Comparison of ENCODE assay signal across 15 cellular contexts in the genomic region with DNA sequence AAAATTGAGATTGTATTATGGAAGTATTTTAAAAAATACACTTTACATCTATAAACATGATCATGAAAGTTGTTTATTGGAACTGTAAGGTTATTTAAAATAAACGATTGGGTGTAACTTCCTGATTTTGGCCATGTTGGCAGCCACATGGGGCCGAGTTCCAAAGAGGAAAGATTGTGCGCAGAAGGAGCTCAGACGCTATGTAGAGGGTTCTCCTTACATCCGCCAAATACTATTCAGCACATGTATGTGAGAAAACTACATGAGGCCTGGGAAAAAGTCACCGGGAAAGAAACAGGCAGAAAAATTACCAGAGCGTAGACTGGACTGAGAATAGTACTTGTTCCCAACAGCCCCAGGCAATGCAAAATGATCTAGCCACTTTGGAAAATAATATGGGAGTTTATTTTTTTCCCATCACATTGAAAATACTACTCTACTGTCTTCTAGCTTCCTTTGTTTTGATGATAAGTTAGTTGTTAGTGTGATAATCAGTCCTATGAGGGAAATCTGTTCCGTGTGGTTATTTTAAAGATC. TPM values are rescaled to one million over a fixed set of nuclear protein-coding genes. Genes with fewer than 3 reads are reported as not detected.
"Had no signal": no experiment of that assay in that cellular context is flagged by ENCODE, and none has a peak within 500 bp of the region (broad histone marks: within the 10 kb centered on the region; RNA-seq: fewer than 3 reads in every experiment).

No MANE protein-coding gene starts in this region.

- H3K27me3 ChIP-seq: brain microvascular endothelial cell had no signal

- H3K27ac Mint-ChIP-seq: activated CD4-positive, alpha-beta T cell treated with anti-CD3 and anti-CD28 coated beads, Interleukin-2, amount 10 ng/mL, durations not matched to agents 24 days and 14 days; activated naive CD8-positive, alpha-beta T cell treated with anti-CD3 and anti-CD28 coated beads, Interleukin-2, amount 10 ng/mL, durations not matched to agents 7 days and 5 days; activated T-helper 1 cell treated with anti-CD3 and anti-CD28 coated beads, Interleukin-12 subunit alpha, Interleukin-12 subunit beta, Interleukin-2, Interleukin-4 antibody, amounts not matched to agents 30 ng/mL and 10 ng/mL and 1 ng/mL, durations not matched to agents 14 hours and 24 hours and 36 hours; natural killer cell treated with Interleukin-12 subunit alpha and Interleukin-12 subunit beta and Interleukin-15 and Interleukin-18, amount 100 ng/mL, for 72 hours; T-helper 17 cell had no signal

- ATAC-seq: natural killer cell treated with Interleukin-12 subunit alpha and Interleukin-12 subunit beta and Interleukin-15 and Interleukin-18, amount 100 ng/mL, for 72 hours; T-helper 17 cell had no signal

- H3K27me3 Mint-ChIP-seq: activated CD4-positive, alpha-beta T cell treated with anti-CD3 and anti-CD28 coated beads, Interleukin-2, amount 10 ng/mL, durations not matched to agents 24 days and 14 days; activated naive CD8-positive, alpha-beta T cell treated with anti-CD3 and anti-CD28 coated beads, Interleukin-2, amount 10 ng/mL, durations not matched to agents 7 days and 5 days; natural killer cell treated with Interleukin-12 subunit alpha and Interleukin-12 subunit beta and Interleukin-15 and Interleukin-18, amount 100 ng/mL, for 72 hours; T-helper 17 cell had no signal

- DNase-seq: activated CD4-positive, alpha-beta T cell treated with anti-CD3 and anti-CD28 coated beads, Interleukin-2, amount 10 ng/mL, durations not matched to agents 24 days and 14 days; activated CD4-positive, CD25-positive, alpha-beta regulatory T cell; activated naive CD4-positive, alpha-beta T cell; activated naive CD8-positive, alpha-beta T cell treated with anti-CD3 and anti-CD28 coated beads, Interleukin-2, amount 10 ng/mL, durations not matched to agents 7 days and 5 days; anterior cingulate cortex; brain microvascular endothelial cell; cortex of kidney; effector memory CD4-positive, alpha-beta T cell; kidney; stimulated activated CD4-positive, alpha-beta T cell treated with anti-CD3 and anti-CD28 coated beads, Interleukin-12 subunit alpha, Interleukin-12 subunit beta, amount 100 ng/mL, for 4 hours; stimulated activated CD4-positive, alpha-beta T cell treated with anti-CD3 and anti-CD28 coated beads, Interleukin-2, amount 100 ng/mL, for 24 hours; T-helper 17 cell had no signal

- H3K27ac ChIP-seq: brain microvascular endothelial cell had no signal

- H3K4me3 Mint-ChIP-seq: activated CD4-positive, alpha-beta T cell treated with anti-CD3 and anti-CD28 coated beads, Interleukin-2, amount 10 ng/mL, durations not matched to agents 24 days and 14 days; activated naive CD8-positive, alpha-beta T cell treated with anti-CD3 and anti-CD28 coated beads, Interleukin-2, amount 10 ng/mL, durations not matched to agents 7 days and 5 days; activated T-helper 1 cell treated with anti-CD3 and anti-CD28 coated beads, Interleukin-12 subunit alpha, Interleukin-12 subunit beta, Interleukin-2, Interleukin-4 antibody, amounts not matched to agents 30 ng/mL and 10 ng/mL and 1 ng/mL, durations not matched to agents 14 hours and 24 hours and 36 hours; natural killer cell treated with Interleukin-12 subunit alpha and Interleukin-12 subunit beta and Interleukin-15 and Interleukin-18, amount 100 ng/mL, for 72 hours; T-helper 17 cell had no signal

- H3K9me3 Mint-ChIP-seq: natural killer cell treated with Interleukin-12 subunit alpha and Interleukin-12 subunit beta and Interleukin-15 and Interleukin-18, amount 100 ng/mL, for 72 hours had no signal

RNA-seq across cellular contexts. Expression of a gene that starts 35.7 kb away (rescaled TPM):
- total RNA-seq: epithelial cell of proximal tubule; natural killer cell treated with Interleukin-12 subunit alpha and Interleukin-12 subunit beta and Interleukin-15 and Interleukin-18, amount 100 ng/mL, for 72 hours had no signal
